ENCODE assay signal across 20 cellular contexts in genomic region chr13:113750554-113751399, GRCh38. TPM values are rescaled to one million over a fixed set of nuclear protein-coding genes. Genes with fewer than 3 reads are reported as not detected.
"Had no signal": no experiment of that assay in that cellular context is flagged by ENCODE, and none has a peak within 500 bp of the region (broad histone marks: within the 10 kb centered on the region; RNA-seq: fewer than 3 reads in every experiment).

No MANE protein-coding gene starts in this region.

- H3K4me3 ChIP-seq: left ventricle myocardium inferior, right lobe of liver, skin epidermis, thyroid gland, uterus had no signal

- H3K27me3 ChIP-seq: foreskin keratinocyte, right lobe of liver, thyroid gland, uterus had no signal

- H3K4me1 ChIP-seq: foreskin keratinocyte, parathyroid adenoma, right lobe of liver, thyroid gland, uterus had no signal

- H3K9me3 Mint-ChIP-seq: immature natural killer cell had no signal

- H3K9ac ChIP-seq: parathyroid adenoma had no signal

- H3K36me3 ChIP-seq: left ventricle myocardium inferior, right lobe of liver, thyroid gland, uterus had no signal

- H2AFZ ChIP-seq: parathyroid adenoma had no signal

- H3K27me3 Mint-ChIP-seq: stimulated activated naive CD8-positive, alpha-beta T cell treated with anti-CD3 and anti-CD28 coated beads, Interleukin-15, Interleukin-2, amounts not matched to agents 100 ng/mL and 50 ng/mL, for 24 hours had no signal

- H3K27ac Mint-ChIP-seq: activated naive CD4-positive, alpha-beta T cell treated with anti-CD3 and anti-CD28 coated beads, Interleukin-2, amount 50 U/mL, for 72 hours; dendritic cell treated with granulocyte-macrophage colony-stimulating factor and Interleukin-4, amounts not matched to agents 40 ng/mL and 50 ng/mL, for 4 days; immature natural killer cell; natural killer cell; stimulated activated naive CD8-positive, alpha-beta T cell treated with anti-CD3 and anti-CD28 coated beads, Interleukin-15, Interleukin-2, amounts not matched to agents 100 ng/mL and 50 ng/mL, for 24 hours had no signal

- DNase-seq: activated gamma-delta T cell treated with Interleukin-2 at 50 U/mL for 16 hours; activated T-cell treated with anti-CD3 and anti-CD28 coated beads, Interleukin-2, amount 50 U/mL, for 1 hour; effector CD4-positive, alpha-beta T cell; foreskin keratinocyte; immature natural killer cell; kidney glomerular epithelial cell; left ventricle myocardium inferior; midbrain; natural killer cell; stimulated activated CD4-positive, alpha-beta T cell treated with anti-CD3 and anti-CD28 coated beads, Interleukin-1b, Interleukin-23, amount 100 ng/mL, for 48 hours; substantia nigra; thyroid gland; uterus had no signal

- H3K27ac ChIP-seq: foreskin keratinocyte, left ventricle myocardium inferior, parathyroid adenoma, right lobe of liver, skin epidermis, thyroid gland, uterus had no signal

- H3K79me2 ChIP-seq: parathyroid adenoma had no signal

- H3K36me3 Mint-ChIP-seq: immature natural killer cell, natural killer cell had no signal

- ATAC-seq: activated CD4-positive, CD25-positive, alpha-beta regulatory T cell treated with anti-CD3 and anti-CD28 coated beads, Interleukin-2, amount 50 U/mL, for 24 hours; activated naive CD4-positive, alpha-beta T cell treated with anti-CD3 and anti-CD28 coated beads, Interleukin-2, amount 50 U/mL, for 72 hours; foreskin keratinocyte; natural killer cell; right lobe of liver had no signal

- H3K9me3 ChIP-seq: left ventricle myocardium inferior, right lobe of liver, thyroid gland, uterus had no signal

- H3K4me3 Mint-ChIP-seq: dendritic cell treated with granulocyte-macrophage colony-stimulating factor and Interleukin-4, amounts not matched to agents 40 ng/mL and 50 ng/mL, for 4 days; immature natural killer cell; natural killer cell; stimulated activated naive CD8-positive, alpha-beta T cell treated with anti-CD3 and anti-CD28 coated beads, Interleukin-15, Interleukin-2, amounts not matched to agents 100 ng/mL and 50 ng/mL, for 24 hours had no signal

- H3K4me1 Mint-ChIP-seq: immature natural killer cell, natural killer cell had no signal

RNA-seq across cellular contexts. Expression of gene TMEM255B, which starts 8.2 kb away (rescaled TPM):
- polyA plus RNA-seq: immature natural killer cell had no signal
